Comparison of ENCODE assay signal across 26 cellular contexts in genomic region chr4:61866357-61867030, GRCh38.
"Had no signal": no experiment of that assay in that cellular context is flagged by ENCODE, and none has a peak within 500 bp of the region (broad histone marks: within the 10 kb centered on the region; RNA-seq: fewer than 3 reads in every experiment).

No MANE protein-coding gene starts in this region.

- H3K4me1 ChIP-seq: adrenal gland had no signal

- H2AFZ ChIP-seq: PC-9 had no signal

- H3K36me3 Mint-ChIP-seq: activated naive CD8-positive, alpha-beta T cell treated with anti-CD3 and anti-CD28 coated beads, Interleukin-2, amount 10 ng/mL, durations not matched to agents 7 days and 5 days had no signal

- H3K27ac ChIP-seq: adrenal gland, coronary artery, KMS-11, PC-9, WERI-Rb-1 had no signal

- H3K9ac ChIP-seq: KMS-11 had no signal

- H3K4me2 ChIP-seq: KMS-11, PC-9 had no signal

- H3K27me3 ChIP-seq: adrenal gland, MG63 had no signal

- H3K27me3 Mint-ChIP-seq: activated naive CD8-positive, alpha-beta T cell treated with anti-CD3 and anti-CD28 coated beads, Interleukin-2, amount 10 ng/mL, durations not matched to agents 7 days and 5 days; T-helper 17 cell had no signal

- H3K4me1 Mint-ChIP-seq: activated naive CD8-positive, alpha-beta T cell treated with anti-CD3 and anti-CD28 coated beads, Interleukin-2, amount 10 ng/mL, durations not matched to agents 7 days and 5 days; T-helper 17 cell had no signal

- H3K9me3 ChIP-seq: adrenal gland, MG63 had no signal

- H3K4me3 ChIP-seq: adrenal gland, coronary artery, MG63, PC-9 had no signal

- H3K27ac Mint-ChIP-seq: activated CD8-positive, alpha-beta T cell treated with anti-CD3 and anti-CD28 coated beads, Interleukin-2, amount 10 ng/mL, durations not matched to agents 7 days and 5 days; activated naive CD8-positive, alpha-beta T cell treated with anti-CD3 and anti-CD28 coated beads, Interleukin-2, amount 10 ng/mL, durations not matched to agents 7 days and 5 days; T-helper 17 cell had no signal

- DNase-seq: activated CD4-positive, alpha-beta T cell treated with anti-CD3 and anti-CD28 coated beads for 4 hours; activated CD8-positive, alpha-beta memory T cell treated with anti-CD3 and anti-CD28 coated beads, Interleukin-2, amount 50 U/mL, for 48 hours; activated CD8-positive, alpha-beta T cell treated with anti-CD3 and anti-CD28 coated beads, Interleukin-2, amount 10 ng/mL, durations not matched to agents 7 days and 5 days; activated naive CD4-positive, alpha-beta T cell treated with anti-CD3 and anti-CD28 coated beads, Interleukin-2, amount 50 U/mL, for 16 hours; activated naive CD8-positive, alpha-beta T cell treated with anti-CD3 and anti-CD28 coated beads, Interleukin-2, amount 10 ng/mL, durations not matched to agents 7 days and 5 days; activated T-cell treated with anti-CD3 and anti-CD28 coated beads, Interleukin-2, amount 50 U/mL, for 1 hour; adrenal gland; aorta; central memory CD4-positive, alpha-beta T cell; MG63; MV-4-11; NCI-H1092 treated with DMSO at 0.1 percent for 48 hours; NCI-H1417 treated with DMSO at 0.1 percent for 48 hours; NCI-H187; NCI-H2081; NCI-H2171; NCI-H2227 treated with DMSO at 0.1 percent for 48 hours; NCI-H526 treated with DMSO at 0.1 percent for 48 hours; PC-9; SIG-M5; T-helper 17 cell; T1000; WERI-Rb-1 had no signal

- ATAC-seq: activated CD4-positive, CD25-positive, alpha-beta regulatory T cell treated with anti-CD3 and anti-CD28 coated beads, Interleukin-2, amount 50 U/mL, for 24 hours; activated CD8-positive, alpha-beta T cell treated with anti-CD3 and anti-CD28 coated beads, Interleukin-2, amount 10 ng/mL, durations not matched to agents 7 days and 5 days; T-helper 17 cell had no signal

- H3K36me3 ChIP-seq: MG63, WERI-Rb-1 had no signal

- H3K4me3 Mint-ChIP-seq: activated CD8-positive, alpha-beta T cell treated with anti-CD3 and anti-CD28 coated beads, Interleukin-2, amount 10 ng/mL, durations not matched to agents 7 days and 5 days; activated naive CD8-positive, alpha-beta T cell treated with anti-CD3 and anti-CD28 coated beads, Interleukin-2, amount 10 ng/mL, durations not matched to agents 7 days and 5 days; T-helper 17 cell had no signal
